ENCODE assay signal across 8 cellular contexts in genomic region chr5:140108093-140109049, GRCh38. TPM values are rescaled to one million over a fixed set of nuclear protein-coding genes. Genes with fewer than 3 reads are reported as not detected.
DNase-seq lines count a peak whose midpoint lies in the region; ATAC-seq and TF ChIP-seq lines count a peak whose summit lies in the region.

No MANE protein-coding gene starts in this region.

- H3K4me3 ChIP-seq in choroid plexus epithelial cell (ENCODE audit: low read depth, low read length) (peak overlapping the region; percentile 76), lung (peak overlapping the region; percentile 70), thyroid gland (replicated peaks in 1 of 3) (peak overlapping the region; percentile 67 to 92 (median 69))

- DNase-seq in AG08396 (ENCODE audit: low spot score) = peak; percentile 28
- DNase-seq in SW480 (ENCODE audit: low spot score) = peak; percentile 43
- no peak for DNase-seq in choroid plexus epithelial cell (ENCODE audit: low read depth)
- DNase-seq in lung (ENCODE audit: low spot score) = no peak
- DNase-seq in thyroid gland = no peak

- H3K9me3 ChIP-seq in lung (ENCODE audit: control insufficient read depth in 2 of 2, insufficient read depth in 1 of 2, low read length in 1 of 2) (no peaks in the 10 kb centered on the region), thyroid gland (no peaks in the 10 kb centered on the region)

- TF ChIP-seq CTCF in choroid plexus epithelial cell (conservative IDR thresholded peaks at IDR 0.05; ENCODE audit: low read depth, low read length) (no peak), lung (IDR thresholded peaks at IDR 0.05; ENCODE audit: control extremely low read depth, extremely low read depth) (no peak), thyroid gland (IDR thresholded peaks at IDR 0.05) (no peak)

- H3K36me3 ChIP-seq in lung (ENCODE audit: control insufficient read depth in 2 of 2, insufficient read depth in 2 of 2, low read length in 2 of 2) (no peaks in the 10 kb centered on the region), thyroid gland (no peaks in the 10 kb centered on the region)

- intact Hi-C loops in thyroid gland (cut with DNase I) = no loop called here

- ATAC-seq in GM21360 (IDR thresholded peaks at IDR 0.05; ENCODE audit: unreplicated experiment) (peak; percentile 47), lung (ENCODE audit: insufficient read depth, low FRiP score) (no peak), GM18519 (IDR thresholded peaks at IDR 0.05; ENCODE audit: low FRiP score, unreplicated experiment) (no peak), HG02885 (IDR thresholded peaks at IDR 0.05; ENCODE audit: poor library complexity, unreplicated experiment) (no peak)

- no peak for TF ChIP-seq POLR2A in thyroid gland (IDR thresholded peaks at IDR 0.05)

- 3 to 4% methylated on average over 38 to 53 of the region's 53 CpGs for WGBS in lung, 2 donors
- 7 to 9% methylated on average over 30 to 37 of the region's 53 CpGs for WGBS in thyroid gland, 2 donors

- H3K4me1 ChIP-seq in lung (ENCODE audit: control insufficient read depth in 2 of 2, insufficient read depth in 2 of 2, low read length in 2 of 2) (peaks cover 8 to 11% of the 10 kb centered on the region in 2 donors), thyroid gland (peaks cover 31 to 37% of the 10 kb centered on the region in 2 donors)

- no peaks in the 10 kb centered on the region for H3K27me3 ChIP-seq in lung (ENCODE audit: control insufficient read depth, insufficient read depth)
- H3K27me3 ChIP-seq in thyroid gland = no peaks in the 10 kb centered on the region

- peak overlapping the region; percentile 97 to 99 for H3K27ac ChIP-seq in lung (ENCODE audit: low read depth in 1 of 2, low read length in 1 of 2)
- peak overlapping the region; percentile 96 to 100 (median 97) for H3K27ac ChIP-seq in thyroid gland

RNA-seq across cellular contexts. Expression of gene PURA, which starts 5.5 kb away (rescaled TPM):
- total RNA-seq in lung (10 to 100 TPM; 18.6 to 22.1 TPM), thyroid gland (10 to 100 TPM; 37.4 to 60.5 (median 44.7) TPM)
- polyA plus RNA-seq in lung = 1 to 10 TPM; 3.5 to 4.5 TPM

RNA-seq across cellular contexts. Expression of gene IGIP, which starts 17.4 kb away (rescaled TPM):
- total RNA-seq in lung (10 to 100 TPM in 1 of 2 donors, 1 to 10 TPM in 1; 9.6 to 11.1 TPM), thyroid gland (10 to 100 TPM; 25.1 to 41.3 (median 28.6) TPM)
- 1 to 10 TPM; 2.8 to 5.4 TPM for polyA plus RNA-seq in lung

Comparison
In these comparisons a context has a peak if more than half of its experiments do, and no peak if none do; other contexts are left out.
1. DNase-seq: peak in AG08396 (single experiment) and SW480 (single experiment); none in choroid plexus epithelial cell (single experiment), lung (single experiment) and thyroid gland (0 of 2).
2. Peak in every context shown above with its lines, with median percentiles within 50 percentile points of each other: H3K4me3 ChIP-seq.